In the genomic region with DNA sequence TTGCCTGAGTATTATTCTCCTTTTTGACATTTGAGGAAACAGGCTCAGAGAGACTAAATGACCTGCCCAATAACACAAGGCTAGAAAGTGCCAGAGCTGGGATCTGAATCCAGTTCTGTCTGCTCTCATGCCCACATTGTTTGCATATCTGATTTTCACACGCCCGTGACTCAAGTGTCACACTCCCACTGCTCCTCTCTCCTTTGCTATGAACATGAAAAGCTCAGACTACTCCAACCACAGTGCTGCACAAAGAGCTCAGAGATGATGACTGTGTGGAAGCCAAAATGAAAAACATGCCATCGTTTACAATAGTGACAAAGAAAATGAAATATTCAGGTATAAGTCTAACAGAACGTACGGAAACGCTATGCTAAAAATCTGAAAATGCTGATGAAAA, we compare ENCODE assay signal across 13 cellular contexts.
DNase-seq lines count a peak whose midpoint lies in the region; ATAC-seq and TF ChIP-seq lines count a peak whose summit lies in the region.
"Had no signal": no experiment of that assay in that cellular context is flagged by ENCODE, and none has a peak within 500 bp of the region (broad histone marks: within the 10 kb centered on the region; RNA-seq: fewer than 3 reads in every experiment).

No MANE protein-coding gene starts in this region.

- POLR2A ChIA-PET in PC-9 (lab: Charles Lee; ENCODE audit: unreplicated experiment), result no interaction called here

- in situ Hi-C loops in ACHN (cut with HindIII; ENCODE audit: low pct_ligation_motif_present, low pct_unique_long_range_greater_than_20kb, low sequenced_read_pairs), result no loop called here

- intact Hi-C loops in PC-9 (cut with micrococcal nuclease; ENCODE audit: unreplicated experiment), result no loop called here

- no peak for TF ChIP-seq CTCF in PC-9 (conservative IDR thresholded peaks at IDR 0.05)

- H3K36me3 ChIP-seq in PC-9 (ENCODE audit: low read depth), result 0 out of 2 replicates have a peak, but pooled peaks cover 8% of the 10 kb centered on the region
- H3K36me3 ChIP-seq: prostate gland had no signal

- DNase-seq in PC-9 (peak in 1 of 2 experiments; percentile 28), astrocyte of the hippocampus (ENCODE audit: low read depth, low spot score) (peak; percentile 87), SKM-1 treated with dmso at 0.1 percent for 144 hours (lab: John Stamatoyannopoulos, UW; ENCODE audit: unreplicated experiment) (no peak), ACHN (no peak)
- peak; percentile 16 for DNase-seq in stimulated activated CD4-positive, alpha-beta T cell treated with anti-CD3 and anti-CD28 coated beads, Interleukin-2, amount 100 ng/mL, for 4 hours (ENCODE audit: low read depth)
- DNase-seq: H9, KBM-7 had no signal

- ATAC-seq in GM18498 (IDR thresholded peaks at IDR 0.05; ENCODE audit: unreplicated experiment), result peak; percentile 53
- ATAC-seq in HG03457 (IDR thresholded peaks at IDR 0.05; ENCODE audit: unreplicated experiment), result no peak
- no peak for ATAC-seq in HG02938 (IDR thresholded peaks at IDR 0.05; ENCODE audit: unreplicated experiment)
- ATAC-seq: Right ventricle myocardium inferior had no signal

- H3K27me3 ChIP-seq in PC-9 (ENCODE audit: insufficient read depth, low read depth), result no peaks in the 10 kb centered on the region
- H3K27me3 ChIP-seq: hepatocyte had no signal

- H3K4me1 ChIP-seq in PC-9 (replicated peaks; ENCODE audit: insufficient read depth), result peaks cover 48% of the 10 kb centered on the region
- H3K4me1 ChIP-seq: prostate gland had no signal

- CTCF ChIA-PET in PC-9 (lab: Charles Lee), result no interaction called here

- no peak overlapping the region for H3K4me2 ChIP-seq in PC-9
- H3K4me2 ChIP-seq: hepatocyte had no signal

- H4K20me1 ChIP-seq in PC-9 (ENCODE audit: insufficient read depth), result no peaks in the 10 kb centered on the region

- H3K9me3 ChIP-seq in PC-9 (ENCODE audit: insufficient read depth, low read depth), result peaks cover 4% of the 10 kb centered on the region; the same call in 1 of the 2 replicates
- H3K9me3 ChIP-seq: prostate gland had no signal

- H3K79me2 ChIP-seq in PC-9 (ENCODE audit: low read depth), result no peaks in the 10 kb centered on the region; the same call in 1 of the 2 replicates

- H2AFZ ChIP-seq in PC-9, result no peak overlapping the region
- H2AFZ ChIP-seq: hepatocyte had no signal

- no peaks in the 10 kb centered on the region for H3K9me2 ChIP-seq in PC-9 (ENCODE audit: insufficient read depth)

- no peak overlapping the region for H3K4me3 ChIP-seq in PC-9
- H3K4me3 ChIP-seq: hepatocyte, prostate gland had no signal

- peaks cover 46% of the 10 kb centered on the region for H3F3A ChIP-seq in PC-9 (ENCODE audit: insufficient read depth, low read depth)

- no TSS peak for BruUV-seq in PC-9 (replicated peaks; lab: Mats Ljungman, UMichigan)

- H3K27ac ChIP-seq in PC-9, result peak overlapping the region; percentile 34; the same call in 1 of the 2 replicates
- H3K27ac ChIP-seq: hepatocyte, prostate gland had no signal

Comparison
In these comparisons a context has a peak if more than half of its experiments do, and no peak if none do; other contexts are left out.
1. DNase-seq: peak in astrocyte of the hippocampus (single experiment) and stimulated activated CD4-positive, alpha-beta T cell treated with anti-CD3 and anti-CD28 coated beads, Interleukin-2, amount 100 ng/mL, for 4 hours (single experiment); none in SKM-1 treated with dmso at 0.1 percent for 144 hours (single experiment) and ACHN (single experiment).